Comparison of ENCODE assay signal across 2 cellular contexts in genomic region chr2:158253170-158253569, GRCh38.
TF ChIP-seq lines count a peak whose summit lies in the region.

No MANE protein-coding gene starts in this region.

TF ChIP-seq in HepG2, 621 proteins besides CTCF, POLR2A, EP300 and RAD21:
- no peak for TF ChIP-seq TCF12 (IDR thresholded peaks at IDR 0.05)
- no peak for TF ChIP-seq TCF12 (CRISPR knock-in tag; IDR thresholded peaks at IDR 0.05)
- no peak for TF ChIP-seq BRD4 (CRISPR knock-in tag; IDR thresholded peaks at IDR 0.05)
- no peak for TF ChIP-seq ZNF460 (CRISPR knock-in tag; IDR thresholded peaks at IDR 0.05; ENCODE audit: borderline replicate concordance)
- TF ChIP-seq SRF (IDR thresholded peaks at IDR 0.05; ENCODE audit: low read depth, low read length), result 0 out of 2 replicates have a peak, but pooled peaks have one; percentile 32

TF ChIP-seq in H1, 55 proteins besides CTCF, POLR2A, EP300 and RAD21:
- no peak for TF ChIP-seq SP2 (IDR thresholded peaks at IDR 0.05; ENCODE audit: low read length)
- no peak for TF ChIP-seq SIRT6 (IDR thresholded peaks at IDR 0.05; ENCODE audit: low read length)
- peak; percentile 92 for TF ChIP-seq SRF (IDR thresholded peaks at IDR 0.05; ENCODE audit: low read depth, low read length)
